Comparison of ENCODE assay signal across 24 cellular contexts in genomic region chr6:119179842-119180241, GRCh38.
DNase-seq lines count a peak whose midpoint lies in the region; ATAC-seq lines count a peak whose summit lies in the region.
"Had no signal": no experiment of that assay in that cellular context is flagged by ENCODE, and none has a peak within 500 bp of the region (broad histone marks: within the 10 kb centered on the region; RNA-seq: fewer than 3 reads in every experiment).

No MANE protein-coding gene starts in this region.

- no peaks in the 10 kb centered on the region for H3K27me3 Mint-ChIP-seq in activated CD4-positive, alpha-beta T cell treated with anti-CD3 and anti-CD28 coated beads, Interleukin-2, amount 10 ng/mL, durations not matched to agents 24 days and 14 days
- no peaks in the 10 kb centered on the region for H3K27me3 Mint-ChIP-seq in CD4-positive, alpha-beta memory T cell
- H3K27me3 Mint-ChIP-seq: activated naive CD8-positive, alpha-beta T cell treated with anti-CD3 and anti-CD28 coated beads, Interleukin-2, amount 50 U/mL, for 24 hours; naive thymus-derived CD4-positive, alpha-beta T cell had no signal

- H3K27ac ChIP-seq in CD4-positive, alpha-beta memory T cell (ENCODE audit: low read depth, low read length), result no peak overlapping the region
- H3K27ac ChIP-seq: body of pancreas, SK-N-MC, tibial nerve had no signal

- no peak for ATAC-seq in GM19035 (IDR thresholded peaks at IDR 0.05; ENCODE audit: unreplicated experiment)
- ATAC-seq in HG02840 (IDR thresholded peaks at IDR 0.05; ENCODE audit: low FRiP score, unreplicated experiment), result no peak
- no peak for ATAC-seq in left lobe of liver
- ATAC-seq: activated naive CD8-positive, alpha-beta T cell treated with anti-CD3 and anti-CD28 coated beads, Interleukin-2, amount 50 U/mL, for 24 hours; body of pancreas; K562; left ventricle myocardium superior; naive thymus-derived CD4-positive, alpha-beta T cell had no signal

- DNase-seq in activated CD4-positive, alpha-beta T cell treated with anti-CD3 and anti-CD28 coated beads, Interleukin-2, amount 10 ng/mL, durations not matched to agents 24 days and 14 days, result no peak
- no peak for DNase-seq in activated CD4-positive, alpha-beta T cell treated with anti-CD3 and anti-CD28 coated beads, Interleukin-2, amount 50 U/mL, for 48 hours
- DNase-seq in CD4-positive, alpha-beta memory T cell, result peak in 4 of 5 donors; percentile 4 to 15 (median 6)
- DNase-seq in OCI-M1 (lab: John Stamatoyannopoulos, UW) (peak; percentile 21), left lobe of liver (ENCODE audit: low spot score) (no peak)
- peak; percentile 1 for DNase-seq in central memory CD4-positive, alpha-beta T cell
- DNase-seq: 8988T; activated CD4-positive, alpha-beta T cell treated with anti-CD3 and anti-CD28 coated beads for 4 hours; activated effector memory CD4-positive, alpha-beta T cell treated with Interleukin-2 at 50 U/mL for 16 hours; activated naive CD8-positive, alpha-beta T cell treated with anti-CD3 and anti-CD28 coated beads, Interleukin-2, amount 50 U/mL, for 24 hours; body of pancreas; hypothalamus; left ventricle myocardium superior; NCI-H1436 treated with DMSO at 0.1 percent for 48 hours; NCI-H345; NCI-H748 treated with DMSO at 0.1 percent for 48 hours; RPMI8226 had no signal

- peak overlapping the region; percentile 1 for H3K4me3 Mint-ChIP-seq in activated CD4-positive, alpha-beta T cell treated with anti-CD3 and anti-CD28 coated beads, Interleukin-2, amount 10 ng/mL, durations not matched to agents 24 days and 14 days
- H3K4me3 Mint-ChIP-seq in CD4-positive, alpha-beta memory T cell, result peak overlapping the region in 2 of 8 donors; percentile 6 to 22
- H3K4me3 Mint-ChIP-seq: activated naive CD8-positive, alpha-beta T cell treated with anti-CD3 and anti-CD28 coated beads, Interleukin-2, amount 50 U/mL, for 24 hours; T-helper 1 cell treated with Interleukin-12 subunit alpha and Interleukin-12 subunit beta and Interleukin-4 antibody, amounts not matched to agents 30 μg/mL and 1 μg/mL, for 36 hours had no signal

- H3K27me3 ChIP-seq in CD4-positive, alpha-beta memory T cell (ENCODE audit: insufficient read depth, low read length), result no peaks in the 10 kb centered on the region
- H3K27me3 ChIP-seq: body of pancreas, tibial nerve had no signal

- no peaks in the 10 kb centered on the region for H3K36me3 ChIP-seq in CD4-positive, alpha-beta memory T cell (ENCODE audit: insufficient read depth, low read length)

- H3K4me3 ChIP-seq in CD4-positive, alpha-beta memory T cell (ENCODE audit: low read length in 2 of 2), result no peak overlapping the region
- H3K4me3 ChIP-seq: body of pancreas, K562, SK-N-MC, tibial nerve had no signal

- intact Hi-C loops in activated CD4-positive, alpha-beta T cell treated with anti-CD3 and anti-CD28 coated beads, Interleukin-2, amount 10 ng/mL, durations not matched to agents 24 days and 14 days (cut with micrococcal nuclease), result no loop called here
- intact Hi-C loops in CD4-positive, alpha-beta memory T cell (cut with micrococcal nuclease), result no loop called here

- H3K36me3 Mint-ChIP-seq in activated CD4-positive, alpha-beta T cell treated with anti-CD3 and anti-CD28 coated beads, Interleukin-2, amount 10 ng/mL, durations not matched to agents 24 days and 14 days (ENCODE audit: low read depth), result peaks cover 44% of the 10 kb centered on the region
- peaks cover 12 to 22% of the 10 kb centered on the region in 2 donors for H3K36me3 Mint-ChIP-seq in CD4-positive, alpha-beta memory T cell

- no peaks in the 10 kb centered on the region for H3K9me3 ChIP-seq in CD4-positive, alpha-beta memory T cell (ENCODE audit: control insufficient read depth in 1 of 2, low read length in 2 of 2)
- H3K9me3 ChIP-seq: body of pancreas, tibial nerve had no signal

- CTCF ChIA-PET in CD4-positive, alpha-beta memory T cell (lab: Charles Lee; ENCODE audit: partially characterized antibody), result no interaction called here

- peaks cover 4% of the 10 kb centered on the region for H3K9me3 Mint-ChIP-seq in activated CD4-positive, alpha-beta T cell treated with anti-CD3 and anti-CD28 coated beads, Interleukin-2, amount 10 ng/mL, durations not matched to agents 24 days and 14 days
- no peaks in the 10 kb centered on the region for H3K9me3 Mint-ChIP-seq in CD4-positive, alpha-beta memory T cell
- H3K9me3 Mint-ChIP-seq: activated naive CD8-positive, alpha-beta T cell treated with anti-CD3 and anti-CD28 coated beads, Interleukin-2, amount 50 U/mL, for 24 hours; naive thymus-derived CD4-positive, alpha-beta T cell; T-helper 1 cell treated with Interleukin-12 subunit alpha and Interleukin-12 subunit beta and Interleukin-4 antibody, amounts not matched to agents 30 μg/mL and 1 μg/mL, for 36 hours had no signal

- no peak overlapping the region for H3K27ac Mint-ChIP-seq in activated CD4-positive, alpha-beta T cell treated with anti-CD3 and anti-CD28 coated beads, Interleukin-2, amount 10 ng/mL, durations not matched to agents 24 days and 14 days
- peak overlapping the region in 4 of 7 donors; percentile 11 to 47 (median 38) for H3K27ac Mint-ChIP-seq in CD4-positive, alpha-beta memory T cell
- H3K27ac Mint-ChIP-seq: activated naive CD8-positive, alpha-beta T cell treated with anti-CD3 and anti-CD28 coated beads, Interleukin-2, amount 50 U/mL, for 24 hours; T-helper 1 cell treated with Interleukin-12 subunit alpha and Interleukin-12 subunit beta and Interleukin-4 antibody, amounts not matched to agents 30 μg/mL and 1 μg/mL, for 36 hours had no signal

- H3K4me1 Mint-ChIP-seq in activated CD4-positive, alpha-beta T cell treated with anti-CD3 and anti-CD28 coated beads, Interleukin-2, amount 10 ng/mL, durations not matched to agents 24 days and 14 days, result peaks cover 16% of the 10 kb centered on the region
- H3K4me1 Mint-ChIP-seq in CD4-positive, alpha-beta memory T cell, result peaks cover 15 to 27% (median 18%) of the 10 kb centered on the region in 4 donors

- peaks cover 11% of the 10 kb centered on the region for H3K4me1 ChIP-seq in CD4-positive, alpha-beta memory T cell (ENCODE audit: insufficient read depth, low read length)
- H3K4me1 ChIP-seq: body of pancreas had no signal

- POLR2A ChIA-PET in CD4-positive, alpha-beta memory T cell (lab: Charles Lee; ENCODE audit: partially characterized antibody), result no interaction called here

Comparison
In these comparisons a context has a peak if more than half of its experiments do, and no peak if none do; other contexts are left out.
1. DNase-seq: peak in CD4-positive, alpha-beta memory T cell (4 of 5), OCI-M1 (single experiment) and central memory CD4-positive, alpha-beta T cell (single experiment); none in activated CD4-positive, alpha-beta T cell treated with anti-CD3 and anti-CD28 coated beads, Interleukin-2, amount 10 ng/mL, durations not matched to agents 24 days and 14 days (single experiment), activated CD4-positive, alpha-beta T cell treated with anti-CD3 and anti-CD28 coated beads, Interleukin-2, amount 50 U/mL, for 48 hours (0 of 2) and left lobe of liver (single experiment).